In genomic region chr17:40616592-40616991, GRCh38 we compare ENCODE assay signal across 30 cellular contexts. TPM values are rescaled to one million over a fixed set of nuclear protein-coding genes. Genes with fewer than 3 reads are reported as not detected.
A peak's percentile ranks its signal among the peaks of the same experiment; 100 is the strongest.
DNase-seq lines count a peak whose midpoint lies in the region; ATAC-seq, FAIRE-seq and TF ChIP-seq lines count a peak whose summit lies in the region.
"Had no signal": no experiment of that assay in that cellular context is flagged by ENCODE, and none has a peak within 500 bp of the region (broad histone marks: within the 10 kb centered on the region; RNA-seq: fewer than 3 reads in every experiment).

No MANE protein-coding gene starts in this region.

- H2AFZ ChIP-seq in astrocyte (ENCODE audit: low read depth, low read length), result no peak overlapping the region

- no peaks in the 10 kb centered on the region for H3K79me2 ChIP-seq in astrocyte (ENCODE audit: insufficient read depth, low read length)

- DNase-seq in activated CD4-positive, alpha-beta T cell treated with anti-CD3 and anti-CD28 coated beads, Interleukin-2, amount 10 ng/mL, durations not matched to agents 7 days and 5 days, result no peak
- no peak for DNase-seq in activated CD4-positive, alpha-beta T cell treated with anti-CD3 and anti-CD28 coated beads for 1 hour
- DNase-seq in T-cell (no peak), astrocyte (ENCODE audit: low read depth) (no peak), breast epithelium (ENCODE audit: low spot score in 2 of 2) (no peak), chondrocyte (ENCODE audit: low spot score) (no peak), CD14-positive monocyte (ENCODE audit: low spot score) (no peak)
- DNase-seq in stimulated activated effector memory CD8-positive, alpha-beta T cell treated with anti-CD3 and anti-CD28 coated beads, Interleukin-12 subunit alpha, Interleukin-12 subunit beta, amount 100 ng/mL, for 72 hours (ENCODE audit: low spot score in 2 of 2), result no peak
- DNase-seq: activated CD8-positive, alpha-beta memory T cell treated with anti-CD3 and anti-CD28 coated beads, Interleukin-2, amount 50 U/mL, for 4 hours; activated effector memory CD4-positive, alpha-beta T cell treated with anti-CD3 and anti-CD28 coated beads, Interleukin-2, amount 50 U/mL, for 16 hours; AML-193; Caco-2; cerebellar nuclear complex; DND-41; GOT3; KG1; kidney; mucosa of descending colon; NCI-H146; NCI-H524 treated with DMSO at 0.1 percent for 48 hours; NK-92 treated with Interleukin-12 subunit alpha and Interleukin-12 subunit beta, amount 100 ng/mL, for 24 hours; Peyer's patch; sigmoid colon; upper lobe of right lung had no signal

- intact Hi-C loops in breast epithelium (cut with DNase I; ENCODE audit: low total_unique reads) (no loop called here), CD14-positive monocyte (cut with micrococcal nuclease) (no loop called here)

- H3K36me3 ChIP-seq in astrocyte (ENCODE audit: insufficient read depth, low read length), result no peaks in the 10 kb centered on the region
- no peaks in the 10 kb centered on the region for H3K36me3 ChIP-seq in breast epithelium
- H3K36me3 ChIP-seq: neutrophil, Peyer's patch, prostate gland, sigmoid colon, SJSA1, upper lobe of right lung had no signal

- no peaks in the 10 kb centered on the region for H3K36me3 Mint-ChIP-seq in activated CD4-positive, alpha-beta T cell treated with anti-CD3 and anti-CD28 coated beads, Interleukin-2, amount 10 ng/mL, durations not matched to agents 7 days and 5 days (ENCODE audit: low read depth)
- H3K36me3 Mint-ChIP-seq in T-cell (no peaks in the 10 kb centered on the region), astrocyte (ENCODE audit: low read depth, unreplicated experiment) (peaks cover 1% of the 10 kb centered on the region), chondrocyte (ENCODE audit: low read depth) (peaks cover 1% of the 10 kb centered on the region), CD14-positive monocyte (no peaks in the 10 kb centered on the region)
- H3K36me3 Mint-ChIP-seq in stimulated activated effector memory CD8-positive, alpha-beta T cell treated with anti-CD3 and anti-CD28 coated beads, Interleukin-12 subunit alpha, Interleukin-12 subunit beta, amount 100 ng/mL, for 72 hours, result no peaks in the 10 kb centered on the region

- no peaks in the 10 kb centered on the region for H3K9me3 ChIP-seq in astrocyte (ENCODE audit: insufficient read depth, low read depth, low read length)
- no peaks in the 10 kb centered on the region for H3K9me3 ChIP-seq in breast epithelium
- H3K9me3 ChIP-seq: Caco-2, mucosa of descending colon, neutrophil, Peyer's patch, prostate gland, sigmoid colon, SJSA1, upper lobe of right lung had no signal

- peak overlapping the region; percentile 73 for H3K27ac Mint-ChIP-seq in activated CD4-positive, alpha-beta T cell treated with anti-CD3 and anti-CD28 coated beads, Interleukin-2, amount 10 ng/mL, durations not matched to agents 7 days and 5 days
- H3K27ac Mint-ChIP-seq in T-cell (peak overlapping the region; percentile 87 to 100), astrocyte (ENCODE audit: unreplicated experiment) (no peak overlapping the region), chondrocyte (ENCODE audit: unreplicated experiment) (no peak overlapping the region), CD14-positive monocyte (peak overlapping the region in 3 of 7 donors; percentile 31 to 56 (median 55))
- peak overlapping the region; percentile 76 for H3K27ac Mint-ChIP-seq in stimulated activated effector memory CD8-positive, alpha-beta T cell treated with anti-CD3 and anti-CD28 coated beads, Interleukin-12 subunit alpha, Interleukin-12 subunit beta, amount 100 ng/mL, for 72 hours

- H3K27me3 Mint-ChIP-seq in activated CD4-positive, alpha-beta T cell treated with anti-CD3 and anti-CD28 coated beads, Interleukin-2, amount 10 ng/mL, durations not matched to agents 7 days and 5 days, result no peaks in the 10 kb centered on the region
- no peaks in the 10 kb centered on the region for H3K27me3 Mint-ChIP-seq in T-cell
- H3K27me3 Mint-ChIP-seq in astrocyte (ENCODE audit: low read depth, unreplicated experiment), result peaks cover 48% of the 10 kb centered on the region
- H3K27me3 Mint-ChIP-seq in chondrocyte (ENCODE audit: low read depth), result peaks cover 39% of the 10 kb centered on the region
- H3K27me3 Mint-ChIP-seq in CD14-positive monocyte (ENCODE audit: low read depth in 3 of 3), result peaks cover 19 to 26% (median 21%) of the 10 kb centered on the region in 3 donors

- TF ChIP-seq POLR2A in breast epithelium (IDR thresholded peaks at IDR 0.05), result no peak

- H3K4me1 ChIP-seq in astrocyte (ENCODE audit: insufficient read depth, low read length) (no peaks in the 10 kb centered on the region), breast epithelium (no peaks in the 10 kb centered on the region)
- H3K4me1 ChIP-seq: SJSA1, upper lobe of right lung had no signal

- no peaks in the 10 kb centered on the region for H3K9me3 Mint-ChIP-seq in activated CD4-positive, alpha-beta T cell treated with anti-CD3 and anti-CD28 coated beads, Interleukin-2, amount 10 ng/mL, durations not matched to agents 7 days and 5 days
- H3K9me3 Mint-ChIP-seq in T-cell (no peaks in the 10 kb centered on the region), astrocyte (ENCODE audit: unreplicated experiment) (peaks cover 4% of the 10 kb centered on the region), chondrocyte (ENCODE audit: low read depth) (no peaks in the 10 kb centered on the region), CD14-positive monocyte (no peaks in the 10 kb centered on the region)
- H3K9me3 Mint-ChIP-seq in stimulated activated effector memory CD8-positive, alpha-beta T cell treated with anti-CD3 and anti-CD28 coated beads, Interleukin-12 subunit alpha, Interleukin-12 subunit beta, amount 100 ng/mL, for 72 hours, result no peaks in the 10 kb centered on the region

- no peak overlapping the region for H3K9ac ChIP-seq in astrocyte (ENCODE audit: low read length)

- no peak for FAIRE-seq in astrocyte (lab: Jason Lieb, UNC)
- FAIRE-seq: A204.1, HTR-8/SVneo, kidney had no signal

- H4K20me1 ChIP-seq in astrocyte (ENCODE audit: insufficient read depth, low read length), result no peaks in the 10 kb centered on the region

- no peak overlapping the region for H3K27ac ChIP-seq in astrocyte (ENCODE audit: low read depth, low read length)
- no peak overlapping the region for H3K27ac ChIP-seq in breast epithelium
- H3K27ac ChIP-seq: neutrophil, prostate gland, SJSA1, upper lobe of right lung had no signal

- no peak for ATAC-seq in T-cell (replicated peaks in 1 of 4)
- ATAC-seq in stimulated activated effector memory CD8-positive, alpha-beta T cell treated with anti-CD3 and anti-CD28 coated beads, Interleukin-12 subunit alpha, Interleukin-12 subunit beta, amount 100 ng/mL, for 72 hours, result no peak
- ATAC-seq: mucosa of descending colon, upper lobe of right lung had no signal

- H3K4me1 Mint-ChIP-seq in activated CD4-positive, alpha-beta T cell treated with anti-CD3 and anti-CD28 coated beads, Interleukin-2, amount 10 ng/mL, durations not matched to agents 7 days and 5 days, result peaks cover 90% of the 10 kb centered on the region
- H3K4me1 Mint-ChIP-seq in T-cell (peaks cover 65 to 85% (median 66%) of the 10 kb centered on the region in 3 donors), astrocyte (ENCODE audit: low read depth, unreplicated experiment) (peaks cover 2% of the 10 kb centered on the region), chondrocyte (ENCODE audit: low read depth) (no peaks in the 10 kb centered on the region), CD14-positive monocyte (peaks cover 28% of the 10 kb centered on the region)
- peaks cover 71% of the 10 kb centered on the region for H3K4me1 Mint-ChIP-seq in stimulated activated effector memory CD8-positive, alpha-beta T cell treated with anti-CD3 and anti-CD28 coated beads, Interleukin-12 subunit alpha, Interleukin-12 subunit beta, amount 100 ng/mL, for 72 hours

- H3K4me2 ChIP-seq in astrocyte (ENCODE audit: low read length), result no peak overlapping the region

- no peak for TF ChIP-seq CTCF in astrocyte (IDR thresholded peaks at IDR 0.05; ENCODE audit: insufficient read depth, low read depth, low read length)
- no peak for TF ChIP-seq CTCF in breast epithelium (IDR thresholded peaks at IDR 0.05)
- TF ChIP-seq CTCF in chondrocyte (IDR thresholded peaks at IDR 0.05), result no peak
- TF ChIP-seq CTCF in CD14-positive monocyte (IDR thresholded peaks at IDR 0.05), result no peak

- H3K27me3 ChIP-seq in astrocyte (ENCODE audit: insufficient read depth, low read length), result peaks cover 18% of the 10 kb centered on the region
- H3K27me3 ChIP-seq in breast epithelium, result no peaks in the 10 kb centered on the region
- H3K27me3 ChIP-seq: Peyer's patch, upper lobe of right lung had no signal

- no peak overlapping the region for H3K4me3 Mint-ChIP-seq in activated CD4-positive, alpha-beta T cell treated with anti-CD3 and anti-CD28 coated beads, Interleukin-2, amount 10 ng/mL, durations not matched to agents 7 days and 5 days
- H3K4me3 Mint-ChIP-seq in T-cell (no peak overlapping the region), astrocyte (ENCODE audit: unreplicated experiment) (peak overlapping the region; percentile 60), chondrocyte (ENCODE audit: unreplicated experiment) (no peak overlapping the region), CD14-positive monocyte (no peak overlapping the region)
- no peak overlapping the region for H3K4me3 Mint-ChIP-seq in stimulated activated effector memory CD8-positive, alpha-beta T cell treated with anti-CD3 and anti-CD28 coated beads, Interleukin-12 subunit alpha, Interleukin-12 subunit beta, amount 100 ng/mL, for 72 hours

- CTCF ChIA-PET in activated CD4-positive, alpha-beta T cell treated with anti-CD3 and anti-CD28 coated beads, Interleukin-2, amount 10 ng/mL, durations not matched to agents 7 days and 5 days (lab: Charles Lee), result interaction anchor here (1.9 to 3.5 kb wide), 3 partner anchors 11 to 56 kb away, joined by 7 to 18 read pairs (median 11); no protein-coding TSS in a partner anchor
- CTCF ChIA-PET in T-cell (lab: Charles Lee), result no interaction called here

- H3K4me3 ChIP-seq in astrocyte (ENCODE audit: insufficient read depth, low read depth, low read length), result no peak overlapping the region
- no peak overlapping the region for H3K4me3 ChIP-seq in breast epithelium
- H3K4me3 ChIP-seq: mucosa of descending colon, Peyer's patch, prostate gland, sigmoid colon, SJSA1, upper lobe of right lung had no signal

- POLR2A ChIA-PET in activated CD4-positive, alpha-beta T cell treated with anti-CD3 and anti-CD28 coated beads, Interleukin-2, amount 10 ng/mL, durations not matched to agents 7 days and 5 days (lab: Charles Lee), result no interaction called here
- POLR2A ChIA-PET in T-cell (lab: Charles Lee), result interaction anchor here in 1 of 2 donors (0.6 to 1.0 kb wide), 3 partner anchors 56 to 397 kb away, joined by 3 to 4 read pairs (median 3); no protein-coding TSS in a partner anchor

RNA-seq across cellular contexts. Expression of gene SMARCE1, which starts 31.0 kb away (rescaled TPM):
- total RNA-seq in activated CD4-positive, alpha-beta T cell treated with anti-CD3 and anti-CD28 coated beads, Interleukin-2, amount 10 ng/mL, durations not matched to agents 7 days and 5 days, result 100 to 1,000 TPM; 110 to 117 TPM
- total RNA-seq in T-cell (10 to 100 TPM; 72.6 to 80.8 (median 75.8) TPM), astrocyte (75.0 and 89.5 TPM in 2 replicates), breast epithelium (100 to 1,000 TPM in 1 of 3 donors, 10 to 100 TPM in 2; 91.4 to 122 (median 98.4) TPM), chondrocyte (92.9 to 120 TPM (median 93.1 TPM) in 3 replicates)
- 100 to 1,000 TPM; 119 to 127 TPM for polyA plus RNA-seq in CD14-positive monocyte

RNA-seq across cellular contexts. Expression of gene KRT222, which starts 48.4 kb away (rescaled TPM):
- total RNA-seq in activated CD4-positive, alpha-beta T cell treated with anti-CD3 and anti-CD28 coated beads, Interleukin-2, amount 10 ng/mL, durations not matched to agents 7 days and 5 days, result not detected
- total RNA-seq in T-cell (not detected), astrocyte (0.14 and 0.43 TPM in 2 replicates), breast epithelium (1 to 10 TPM in 2 of 3 donors, under 1 TPM in 1; 0.80 to 1.3 (median 1.0) TPM), chondrocyte (not detected in 3 replicates)
- not detected for polyA plus RNA-seq in CD14-positive monocyte
- total RNA-seq: Caco-2; SJSA1; T-helper 1 cell treated with Interleukin-12 subunit alpha and Interleukin-12 subunit beta and Interleukin-4 antibody, amounts not matched to agents 30 ng/mL and 1 ng/mL, for 36 hours had no signal

RNA-seq across cellular contexts. Expression of gene CCR7, which starts 51.3 kb away (rescaled TPM):
- total RNA-seq in activated CD4-positive, alpha-beta T cell treated with anti-CD3 and anti-CD28 coated beads, Interleukin-2, amount 10 ng/mL, durations not matched to agents 7 days and 5 days, result 100 to 1,000 TPM; 281 to 323 TPM
- total RNA-seq in T-cell (100 to 1,000 TPM; 173 to 438 (median 340) TPM), astrocyte (not detected in 2 replicates), breast epithelium (1 to 10 TPM in 1 of 3 donors, under 1 TPM in 2; 0.16 to 1.0 (median 0.33) TPM), chondrocyte (not detected in 3 replicates)
- 1 to 10 TPM; 1.2 to 2.1 TPM for polyA plus RNA-seq in CD14-positive monocyte
- total RNA-seq: Caco-2, sigmoid colon, SJSA1 had no signal

Comparison
In these comparisons a context has a peak if more than half of its experiments do, and no peak if none do; other contexts are left out.
1. H3K27ac Mint-ChIP-seq: peak in activated CD4-positive, alpha-beta T cell treated with anti-CD3 and anti-CD28 coated beads, Interleukin-2, amount 10 ng/mL, durations not matched to agents 7 days and 5 days (single experiment), T-cell (2 of 2) and stimulated activated effector memory CD8-positive, alpha-beta T cell treated with anti-CD3 and anti-CD28 coated beads, Interleukin-12 subunit alpha, Interleukin-12 subunit beta, amount 100 ng/mL, for 72 hours (single experiment); none in astrocyte (single experiment) and chondrocyte (single experiment).
2. RNA of gene CCR7, which starts 51.3 kb away (total RNA-seq): 173 to 438 TPM in T-cell and 281 to 323 TPM in activated CD4-positive, alpha-beta T cell treated with anti-CD3 and anti-CD28 coated beads, Interleukin-2, amount 10 ng/mL, durations not matched to agents 7 days and 5 days; 0.16 to 1.0 TPM in breast epithelium, not detected in astrocyte and not detected in chondrocyte; every median in the first group is over 10 times any median in the second.